In genomic region chr4:2537011-2537830, GRCh38 we compare ENCODE assay signal across 8 cellular contexts. TPM values are rescaled to one million over a fixed set of nuclear protein-coding genes. Genes with fewer than 3 reads are reported as not detected.
A peak's percentile ranks its signal among the peaks of the same experiment; 100 is the strongest.
DNase-seq lines count a peak whose midpoint lies in the region; ATAC-seq and TF ChIP-seq lines count a peak whose summit lies in the region.

No MANE protein-coding gene starts in this region.

- POLR2A ChIA-PET in CD4-positive, alpha-beta memory T cell (lab: Charles Lee; ENCODE audit: partially characterized antibody) = interaction anchor here (0.6 to 3.6 kb wide), 15 partner anchors 9 to 398 kb away, joined by 3 to 49 read pairs (median 4); partner anchors contain the start of genes HAUS3, POLN and RNF4
- POLR2A ChIA-PET in activated B cell treated with CpG ODN at 0.5 μM for 24 hours (lab: Charles Lee) = interaction anchor here (0.6 to 3.7 kb wide), 10 partner anchors 10 to 426 kb away, joined by 3 to 54 read pairs (median 5); partner anchors contain the start of genes HAUS3, POLN and RNF4

- H3K36me3 Mint-ChIP-seq in CD4-positive, alpha-beta memory T cell = peaks cover 0 to 8% of the 10 kb centered on the region in 2 donors
- H3K36me3 Mint-ChIP-seq in activated B cell treated with CpG ODN at 0.5 μM for 24 hours (ENCODE audit: low read depth) = peaks cover 3% of the 10 kb centered on the region
- peaks cover 7% of the 10 kb centered on the region for H3K36me3 Mint-ChIP-seq in central memory CD8-positive, alpha-beta T cell (ENCODE audit: insufficient read depth)

- peak; percentile 18 for ATAC-seq in GM21381 (IDR thresholded peaks at IDR 0.05; ENCODE audit: unreplicated experiment)
- peak; percentile 5 for ATAC-seq in activated B cell treated with CpG ODN at 0.5 μM for 24 hours (ENCODE audit: low read depth)
- ATAC-seq in central memory CD8-positive, alpha-beta T cell (replicated peaks; ENCODE audit: extremely low read depth, poor library complexity, severe bottlenecking) = no peak
- no peak for ATAC-seq in GM18873 (IDR thresholded peaks at IDR 0.05; ENCODE audit: low FRiP score, unreplicated experiment)

- H3K27me3 Mint-ChIP-seq in CD4-positive, alpha-beta memory T cell = no peaks in the 10 kb centered on the region
- no peaks in the 10 kb centered on the region for H3K27me3 Mint-ChIP-seq in activated B cell treated with CpG ODN at 0.5 μM for 24 hours
- no peaks in the 10 kb centered on the region for H3K27me3 Mint-ChIP-seq in central memory CD8-positive, alpha-beta T cell

- DNase-seq in CD4-positive, alpha-beta memory T cell = peak; percentile 51 to 72 (median 61)
- no peak for DNase-seq in Jurkat, Clone E6-1 (ENCODE audit: low read depth, low spot score)
- DNase-seq in activated B cell treated with CpG ODN at 0.5 μM for 24 hours = peak; percentile 66
- peak; percentile 44 to 45 for DNase-seq in central memory CD8-positive, alpha-beta T cell (ENCODE audit: low spot score in 2 of 2)
- DNase-seq in left kidney (ENCODE audit: low read depth, low spot score) = peak; percentile 80
- peak; percentile 31 for DNase-seq in stimulated activated CD4-positive, alpha-beta T cell treated with anti-CD3 and anti-CD28 coated beads, Interleukin-2, amount 100 ng/mL, for 4 hours (ENCODE audit: low read depth)

- no peaks in the 10 kb centered on the region for H3K9me3 Mint-ChIP-seq in CD4-positive, alpha-beta memory T cell
- H3K9me3 Mint-ChIP-seq in activated B cell treated with CpG ODN at 0.5 μM for 24 hours = no peaks in the 10 kb centered on the region
- no peaks in the 10 kb centered on the region for H3K9me3 Mint-ChIP-seq in central memory CD8-positive, alpha-beta T cell

- peak overlapping the region; percentile 78 for H3K27ac ChIP-seq in CD4-positive, alpha-beta memory T cell (ENCODE audit: low read depth, low read length)

- intact Hi-C loops in CD4-positive, alpha-beta memory T cell (cut with micrococcal nuclease) = loop anchor here (10.0 kb wide), 2 partner anchors 398 to 538 kb away; partner anchors contain the start of genes HTT and HTT-AS
- intact Hi-C loops in activated B cell treated with CpG ODN at 0.5 μM for 24 hours (cut with micrococcal nuclease) = loop anchor here (2.0 to 10.0 kb wide), 7 partner anchors 50 to 538 kb away; partner anchors contain the start of genes HTT, HTT-AS and NELFA

- no peaks in the 10 kb centered on the region for H3K9me3 ChIP-seq in CD4-positive, alpha-beta memory T cell (ENCODE audit: control insufficient read depth in 1 of 2, low read length in 2 of 2)

- H3K36me3 ChIP-seq in CD4-positive, alpha-beta memory T cell (ENCODE audit: insufficient read depth, low read length) = no peaks in the 10 kb centered on the region

- H3K4me1 Mint-ChIP-seq in CD4-positive, alpha-beta memory T cell = peaks cover 10 to 44% (median 18%) of the 10 kb centered on the region in 4 donors
- peaks cover 26% of the 10 kb centered on the region for H3K4me1 Mint-ChIP-seq in activated B cell treated with CpG ODN at 0.5 μM for 24 hours
- peaks cover 18% of the 10 kb centered on the region for H3K4me1 Mint-ChIP-seq in central memory CD8-positive, alpha-beta T cell

- peak overlapping the region; percentile 37 to 39 for H3K4me3 ChIP-seq in CD4-positive, alpha-beta memory T cell (ENCODE audit: low read length in 2 of 2)
- H3K4me3 ChIP-seq in Jurkat, Clone E6-1 (ENCODE audit: low read length) = peak overlapping the region; percentile 76

- no peaks in the 10 kb centered on the region for H3K27me3 ChIP-seq in CD4-positive, alpha-beta memory T cell (ENCODE audit: insufficient read depth, low read length)

- TF ChIP-seq CTCF in activated B cell treated with CpG ODN at 0.5 μM for 24 hours (IDR thresholded peaks at IDR 0.05) = no peak

- H3K4me1 ChIP-seq in CD4-positive, alpha-beta memory T cell (ENCODE audit: insufficient read depth, low read length) = peaks cover 37% of the 10 kb centered on the region

- peak overlapping the region; percentile 86 to 95 (median 91) for H3K4me3 Mint-ChIP-seq in CD4-positive, alpha-beta memory T cell
- H3K4me3 Mint-ChIP-seq in activated B cell treated with CpG ODN at 0.5 μM for 24 hours = peak overlapping the region; percentile 85
- peak overlapping the region; percentile 85 for H3K4me3 Mint-ChIP-seq in central memory CD8-positive, alpha-beta T cell

- peak overlapping the region; percentile 89 to 96 (median 93) for H3K27ac Mint-ChIP-seq in CD4-positive, alpha-beta memory T cell
- peak overlapping the region; percentile 82 for H3K27ac Mint-ChIP-seq in activated B cell treated with CpG ODN at 0.5 μM for 24 hours
- peak overlapping the region; percentile 90 for H3K27ac Mint-ChIP-seq in central memory CD8-positive, alpha-beta T cell (ENCODE audit: low read depth)

- CTCF ChIA-PET in CD4-positive, alpha-beta memory T cell (lab: Charles Lee; ENCODE audit: partially characterized antibody) = no interaction called here
- CTCF ChIA-PET in activated B cell treated with CpG ODN at 0.5 μM for 24 hours (lab: Charles Lee) = interaction anchor here (1.6 kb wide), 1 partner anchor 75 kb away, joined by 3 read pairs; no protein-coding TSS in a partner anchor

RNA-seq across cellular contexts. Expression of gene FAM193A, which starts 0.8 kb away (rescaled TPM):
- total RNA-seq in CD4-positive, alpha-beta memory T cell = 10 to 100 TPM; 47.8 TPM
- polyA plus RNA-seq in CD4-positive, alpha-beta memory T cell = 1 to 10 TPM in 1 of 2 donors, under 1 TPM in 1; 0.16 to 4.4 TPM
- 14.5 TPM for polyA plus RNA-seq in Jurkat, Clone E6-1 (2012; ENCODE audit: insufficient read depth, insufficient read length)
- 40.0 and 42.8 TPM in 2 replicates for total RNA-seq in activated B cell treated with CpG ODN at 0.5 μM for 24 hours

Comparison
In these comparisons a context has a peak if more than half of its experiments do, and no peak if none do; other contexts are left out.
1. ATAC-seq: peak in GM21381 (single experiment) and activated B cell treated with CpG ODN at 0.5 μM for 24 hours (single experiment); none in central memory CD8-positive, alpha-beta T cell (single experiment) and GM18873 (single experiment).
2. Peak in every context shown above with its lines, with median percentiles within 50 percentile points of each other: H3K27ac Mint-ChIP-seq and H3K4me3 Mint-ChIP-seq.